30 cellular contexts compared by ENCODE assay signal in genomic region chr2:100064592-100065006, GRCh38.
DNase-seq lines count a peak whose midpoint lies in the region; ATAC-seq and TF ChIP-seq lines count a peak whose summit lies in the region.
"Had no signal": no experiment of that assay in that cellular context is flagged by ENCODE, and none has a peak within 500 bp of the region (broad histone marks: within the 10 kb centered on the region; RNA-seq: fewer than 3 reads in every experiment).

No MANE protein-coding gene starts in this region.

- TF ChIP-seq CTCF in CD4-positive, alpha-beta T cell (IDR thresholded peaks at IDR 0.05), result no peak

- H3K4me1 Mint-ChIP-seq in activated CD4-positive, alpha-beta T cell treated with anti-CD3 and anti-CD28 coated beads for 36 hours, result peaks cover 70% of the 10 kb centered on the region
- peaks cover 41% of the 10 kb centered on the region for H3K4me1 Mint-ChIP-seq in CD4-positive, alpha-beta T cell (ENCODE audit: low read depth)
- H3K4me1 Mint-ChIP-seq in central memory CD8-positive, alpha-beta T cell, result peaks cover 35% of the 10 kb centered on the region

- H3K27me3 Mint-ChIP-seq in activated CD4-positive, alpha-beta T cell treated with anti-CD3 and anti-CD28 coated beads for 36 hours, result peaks cover 3% of the 10 kb centered on the region
- no peaks in the 10 kb centered on the region for H3K27me3 Mint-ChIP-seq in CD4-positive, alpha-beta T cell
- H3K27me3 Mint-ChIP-seq in central memory CD8-positive, alpha-beta T cell, result no peaks in the 10 kb centered on the region

- no peaks in the 10 kb centered on the region for H3K27me3 ChIP-seq in CD4-positive, alpha-beta T cell (ENCODE audit: control insufficient read depth, insufficient read depth, low read length)
- H3K27me3 ChIP-seq: right atrium auricular region, SJSA1, thyroid gland, uterus had no signal

- H3K4me3 Mint-ChIP-seq in activated CD4-positive, alpha-beta T cell treated with anti-CD3 and anti-CD28 coated beads for 36 hours, result no peak overlapping the region
- H3K4me3 Mint-ChIP-seq in CD4-positive, alpha-beta T cell, result no peak overlapping the region
- H3K4me3 Mint-ChIP-seq in central memory CD8-positive, alpha-beta T cell, result peak overlapping the region; percentile 29

- H3K27ac ChIP-seq in CD4-positive, alpha-beta T cell (ENCODE audit: low read depth, low read length), result no peak overlapping the region
- H3K27ac ChIP-seq in KOPT-K1 (ENCODE audit: low read depth, low read length, poor library complexity, severe bottlenecking), result peak overlapping the region; percentile 19
- H3K27ac ChIP-seq: HL-60, KMS-11, right atrium auricular region, SJSA1, thyroid gland, uterus, WERI-Rb-1 had no signal

- no peak for DNase-seq in activated CD4-positive, alpha-beta T cell treated with anti-CD3 and anti-CD28 coated beads for 36 hours
- DNase-seq in activated CD4-positive, alpha-beta T cell treated with anti-CD3 and anti-CD28 coated beads for 4 hours, result no peak
- no peak for DNase-seq in CD4-positive, alpha-beta T cell
- no peak for DNase-seq in central memory CD8-positive, alpha-beta T cell (ENCODE audit: low spot score in 2 of 2)
- DNase-seq in NCI-H774 (lab: John Stamatoyannopoulos, UW) (no peak), mucosa of gallbladder (ENCODE audit: low spot score) (no peak)
- DNase-seq: activated effector memory CD4-positive, alpha-beta T cell treated with Interleukin-2 at 50 U/mL for 16 hours; Calu3; central memory CD4-positive, alpha-beta T cell; dermis blood vessel endothelial cell; DMS79 treated with DMSO at 0.1 percent for 48 hours; GF-D8; head of caudate nucleus; mesenchymal stem cell; NCI-H1417; NCI-H2081; NCI-H345; NCI-H748 treated with DMSO at 0.1 percent for 48 hours; posterior cingulate gyrus; thyroid gland; uterus; WERI-Rb-1 had no signal

- CTCF ChIA-PET in activated CD4-positive, alpha-beta T cell treated with anti-CD3 and anti-CD28 coated beads for 36 hours (lab: Charles Lee), result interaction anchor here (1.2 kb wide), 1 partner anchor 13 kb away, joined by 3 read pairs; no protein-coding TSS in a partner anchor
- CTCF ChIA-PET in CD4-positive, alpha-beta T cell (lab: Charles Lee), result no interaction called here

- peaks cover 3% of the 10 kb centered on the region for H3K9me3 Mint-ChIP-seq in activated CD4-positive, alpha-beta T cell treated with anti-CD3 and anti-CD28 coated beads for 36 hours (ENCODE audit: low read depth)
- peaks cover 7% of the 10 kb centered on the region for H3K9me3 Mint-ChIP-seq in CD4-positive, alpha-beta T cell
- peaks cover 10% of the 10 kb centered on the region for H3K9me3 Mint-ChIP-seq in central memory CD8-positive, alpha-beta T cell

- H3K27ac Mint-ChIP-seq in activated CD4-positive, alpha-beta T cell treated with anti-CD3 and anti-CD28 coated beads for 36 hours, result peak overlapping the region; percentile 40
- H3K27ac Mint-ChIP-seq in CD4-positive, alpha-beta T cell, result peak overlapping the region; percentile 27
- H3K27ac Mint-ChIP-seq in central memory CD8-positive, alpha-beta T cell (ENCODE audit: low read depth), result no peak overlapping the region

- ATAC-seq in activated CD4-positive, alpha-beta T cell treated with anti-CD3 and anti-CD28 coated beads for 36 hours, result peak; percentile 69
- no peak for ATAC-seq in CD4-positive, alpha-beta T cell (ENCODE audit: poor library complexity)
- ATAC-seq in central memory CD8-positive, alpha-beta T cell (replicated peaks; ENCODE audit: extremely low read depth, poor library complexity, severe bottlenecking), result no peak
- ATAC-seq in GM19452 (IDR thresholded peaks at IDR 0.05; ENCODE audit: unreplicated experiment), result no peak
- ATAC-seq: esophagus mucosa, left lobe of liver had no signal

- no peaks in the 10 kb centered on the region for H3K36me3 ChIP-seq in KOPT-K1 (ENCODE audit: insufficient read depth, low read length)
- H3K36me3 ChIP-seq: right atrium auricular region, SJSA1, thyroid gland, uterus, WERI-Rb-1 had no signal

- no peaks in the 10 kb centered on the region for H3K9me3 ChIP-seq in CD4-positive, alpha-beta T cell (ENCODE audit: control insufficient read depth, low read length)
- no peaks in the 10 kb centered on the region for H3K9me3 ChIP-seq in KOPT-K1 (ENCODE audit: insufficient read depth, low read length, poor library complexity, severe bottlenecking)
- H3K9me3 ChIP-seq: right atrium auricular region, SJSA1, thyroid gland, uterus had no signal

- intact Hi-C loops in activated CD4-positive, alpha-beta T cell treated with anti-CD3 and anti-CD28 coated beads for 36 hours (cut with DNase I, micrococcal nuclease), result loop anchor here (1.0 to 10.0 kb wide), 2 partner anchors 72 to 520 kb away; no protein-coding TSS in a partner anchor
- intact Hi-C loops in CD4-positive, alpha-beta T cell (cut with DNase I, micrococcal nuclease), result no loop called here

- POLR2A ChIA-PET in activated CD4-positive, alpha-beta T cell treated with anti-CD3 and anti-CD28 coated beads for 36 hours (lab: Charles Lee), result interaction anchor here (0.6 kb wide), 1 partner anchor 21 kb away, joined by 3 read pairs; no protein-coding TSS in a partner anchor
- POLR2A ChIA-PET in CD4-positive, alpha-beta T cell (lab: Charles Lee), result no interaction called here

- H3K36me3 Mint-ChIP-seq in activated CD4-positive, alpha-beta T cell treated with anti-CD3 and anti-CD28 coated beads for 36 hours (ENCODE audit: low read depth), result peaks cover 6% of the 10 kb centered on the region
- peaks cover 29% of the 10 kb centered on the region for H3K36me3 Mint-ChIP-seq in CD4-positive, alpha-beta T cell (ENCODE audit: low read depth)
- H3K36me3 Mint-ChIP-seq in central memory CD8-positive, alpha-beta T cell (ENCODE audit: insufficient read depth), result peaks cover 2% of the 10 kb centered on the region

Comparison
In these comparisons a context has a peak if more than half of its experiments do, and no peak if none do; other contexts are left out.
1. intact Hi-C loops: an anchor here in activated CD4-positive, alpha-beta T cell treated with anti-CD3 and anti-CD28 coated beads for 36 hours (1.0 to 10.0 kb wide); none called in CD4-positive, alpha-beta T cell.